In genomic region chr9:81474792-81475191, GRCh38 we compare ENCODE assay signal across 22 cellular contexts.
DNase-seq lines count a peak whose midpoint lies in the region; ATAC-seq and TF ChIP-seq lines count a peak whose summit lies in the region.
"Had no signal": no experiment of that assay in that cellular context is flagged by ENCODE, and none has a peak within 500 bp of the region (broad histone marks: within the 10 kb centered on the region; RNA-seq: fewer than 3 reads in every experiment).

No MANE protein-coding gene starts in this region.

- in situ Hi-C loops in G401 (cut with HindIII; ENCODE audit: low sequenced_read_pairs), result no loop called here

- no peak overlapping the region for H3K4me3 ChIP-seq in psoas muscle
- H3K4me3 ChIP-seq: BLaER1 treated with 17β-estradiol and CSF1 and Interleukin-3, amounts not matched to agents 10 nM and 100 nM; GM23338; HAP-1 had no signal

- intact Hi-C loops in psoas muscle (cut with DNase I), result no loop called here

- H3K9me3 ChIP-seq in psoas muscle, result no peaks in the 10 kb centered on the region
- H3K9me3 ChIP-seq: BE2C; BLaER1 treated with 17β-estradiol and CSF1 and Interleukin-3, amounts not matched to agents 10 nM and 100 nM; HAP-1 had no signal

- DNase-seq in G401 (ENCODE audit: low spot score), result peak; percentile 64
- DNase-seq in cerebellar cortex (ENCODE audit: low spot score), result peak; percentile 50
- DNase-seq in myocyte (ENCODE audit: low read depth), result peak; percentile 68
- no peak for DNase-seq in psoas muscle
- no peak for DNase-seq in SKM-1 (lab: John Stamatoyannopoulos, UW; ENCODE audit: unreplicated experiment)
- DNase-seq in NCI-H1105 (lab: John Stamatoyannopoulos, UW), result no peak
- DNase-seq: ACHN; AML-193; BE2C; CD4-positive, alpha-beta T cell; CD8-positive, alpha-beta memory T cell; DMS 273 treated with DMSO at 0.1 percent for 48 hours; DMS79; EL; GF-D8; HFFc6 had no signal

- no peaks in the 10 kb centered on the region for H3K27me3 ChIP-seq in psoas muscle (ENCODE audit: insufficient read depth in 3 of 3, low read length in 2 of 3)
- H3K27me3 ChIP-seq: BE2C; BLaER1 treated with 17β-estradiol and CSF1 and Interleukin-3, amounts not matched to agents 10 nM and 100 nM had no signal

- ATAC-seq in psoas muscle (peak; percentile 74 to 85 (median 76)), GM19463 (IDR thresholded peaks at IDR 0.05; ENCODE audit: unreplicated experiment) (no peak), GM19035 (IDR thresholded peaks at IDR 0.05; ENCODE audit: unreplicated experiment) (no peak)
- ATAC-seq: GM23338 had no signal

- H3K36me3 ChIP-seq in psoas muscle (ENCODE audit: insufficient read depth in 1 of 2, low read depth in 1 of 2), result no peaks in the 10 kb centered on the region
- H3K36me3 ChIP-seq: BE2C; BLaER1 treated with 17β-estradiol and CSF1 and Interleukin-3, amounts not matched to agents 10 nM and 100 nM; HAP-1 had no signal

- H3K27ac ChIP-seq in psoas muscle, result no peak overlapping the region
- H3K27ac ChIP-seq: 22Rv1; BLaER1 treated with 17β-estradiol and CSF1 and Interleukin-3, amounts not matched to agents 10 nM and 100 nM had no signal

- no peak for TF ChIP-seq CTCF in psoas muscle (IDR thresholded peaks at IDR 0.05)

- peaks cover 36% of the 10 kb centered on the region for H3K4me1 ChIP-seq in psoas muscle
- H3K4me1 ChIP-seq: BE2C, HAP-1 had no signal

- 29 to 48% (median 37%) methylated on average over 5 of the region's 5 CpGs for WGBS in psoas muscle, 3 donors

Comparison
In these comparisons a context has a peak if more than half of its experiments do, and no peak if none do; other contexts are left out.
1. DNase-seq: peak in G401 (single experiment), cerebellar cortex (single experiment) and myocyte (single experiment); none in psoas muscle (0 of 2), SKM-1 (single experiment) and NCI-H1105 (single experiment).
2. ATAC-seq: peak in psoas muscle (4 of 4); none in GM19463 (single experiment) and GM19035 (single experiment).